Comparison of ENCODE assay signal across 1 cellular context in genomic region chr3:98359993-98360675, GRCh38.
TF ChIP-seq lines count a peak whose summit lies in the region.

No MANE protein-coding gene starts in this region.

TF ChIP-seq in GM23338, 12 proteins besides CTCF, POLR2A, EP300 and RAD21 (continued from another document):
- TF ChIP-seq ZNF462 (CRISPR knock-in tag; IDR thresholded peaks at IDR 0.05) = no peak
- TF ChIP-seq NANOG (IDR thresholded peaks at IDR 0.05; ENCODE audit: borderline replicate concordance) = no peak
- no peak for TF ChIP-seq EZH2 (IDR thresholded peaks at IDR 0.05; ENCODE audit: low read depth, unreplicated experiment)
